Comparison of ENCODE assay signal across 8 cellular contexts in the genomic region with DNA sequence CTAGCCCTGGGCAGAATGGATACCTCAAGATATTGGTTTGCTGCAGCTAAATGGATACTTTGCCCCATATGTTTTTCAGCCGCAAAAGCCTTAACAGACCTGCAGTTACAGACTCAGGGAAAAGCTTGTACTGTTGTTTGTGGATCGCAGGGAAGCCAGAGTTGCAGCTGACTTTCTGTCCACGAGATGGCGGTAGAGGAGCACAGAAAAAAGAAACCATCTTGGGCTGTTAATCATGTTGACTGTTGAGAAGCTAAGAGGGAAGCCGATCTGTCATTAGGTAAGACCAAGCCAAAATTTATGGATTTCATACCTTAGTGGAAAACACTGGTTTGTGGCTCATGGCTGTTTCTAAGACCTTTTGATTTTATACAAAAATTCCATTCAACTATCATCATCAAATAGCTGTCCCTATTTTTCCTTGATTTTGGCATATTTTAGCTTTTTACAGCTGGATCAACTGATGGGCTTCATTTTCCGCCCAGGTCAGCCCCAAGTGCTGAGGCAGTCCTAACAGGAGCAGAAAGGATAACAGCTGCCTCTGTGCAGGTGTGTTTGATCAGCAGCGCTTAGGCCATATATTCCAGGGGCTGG.
A peak's percentile ranks its signal among the peaks of the same experiment; 100 is the strongest.
DNase-seq lines count a peak whose midpoint lies in the region; ATAC-seq and TF ChIP-seq lines count a peak whose summit lies in the region.

No MANE protein-coding gene starts in this region.

- no peaks in the 10 kb centered on the region for H3K27me3 ChIP-seq in liver (ENCODE audit: control insufficient read depth in 4 of 4, insufficient read depth in 4 of 4, low read length in 3 of 4)

- H3K9me3 ChIP-seq in liver (ENCODE audit: control insufficient read depth in 4 of 4, low read length in 3 of 4), result no peaks in the 10 kb centered on the region

- WGBS in liver, result 26% methylated on average over 7 of the region's 7 CpGs

- H3K9ac ChIP-seq in liver (ENCODE audit: low read depth in 1 of 2, low read length in 2 of 2), result no peak overlapping the region

- peak; percentile 98 for TF ChIP-seq CTCF in choroid plexus epithelial cell (conservative IDR thresholded peaks at IDR 0.05; ENCODE audit: low read depth, low read length)
- peak; percentile 98 for TF ChIP-seq CTCF in liver (IDR thresholded peaks at IDR 0.05; ENCODE audit: low read depth, low read length, missing input control)

- peak; percentile 98 for TF ChIP-seq RAD21 in liver (IDR thresholded peaks at IDR 0.05)

- H3K4me3 ChIP-seq in choroid plexus epithelial cell (ENCODE audit: low read depth, low read length), result no peak overlapping the region
- H3K4me3 ChIP-seq in liver (ENCODE audit: low read depth in 1 of 3, low read length in 3 of 3), result no peak overlapping the region

- H3K36me3 ChIP-seq in liver (ENCODE audit: control insufficient read depth in 4 of 4, insufficient read depth in 3 of 4, low read depth in 1 of 4, low read length in 3 of 4), result no peaks in the 10 kb centered on the region

- peaks cover 0 to 8% (median 5%) of the 10 kb centered on the region in 4 donors for H3K4me1 ChIP-seq in liver (ENCODE audit: control insufficient read depth in 4 of 4, insufficient read depth in 4 of 4, low read length in 3 of 4)

- no peak overlapping the region for H3K27ac ChIP-seq in liver (ENCODE audit: low read depth in 1 of 2, low read length in 2 of 2)

- ATAC-seq in GM18858 (IDR thresholded peaks at IDR 0.05; ENCODE audit: unreplicated experiment), result peak; percentile 47
- peak; percentile 45 for ATAC-seq in HG03342 (IDR thresholded peaks at IDR 0.05; ENCODE audit: unreplicated experiment)

- DNase-seq in AG08395 (ENCODE audit: low spot score) (peak; percentile 60), NCI-H460 (ENCODE audit: extremely low read depth, low read depth) (peak; percentile 77), choroid plexus epithelial cell (ENCODE audit: low read depth) (peak; percentile 88)
- DNase-seq in activated CD4-positive, alpha-beta T cell treated with anti-CD3 and anti-CD28 coated beads for 24 hours (ENCODE audit: low read depth in 2 of 2), result peak; percentile 65 to 70
- DNase-seq in stimulated activated CD4-positive, alpha-beta T cell treated with anti-CD3 and anti-CD28 coated beads, TNF-alpha, amount 100 ng/mL, for 4 hours (ENCODE audit: low read depth in 3 of 3), result peak; percentile 35 to 58 (median 54)

TF ChIP-seq in liver, 16 proteins besides CTCF, POLR2A, EP300 and RAD21:
- TF ChIP-seq FOXA2 (IDR thresholded peaks at IDR 0.05) (peak; percentile 54), YY1 (IDR thresholded peaks at IDR 0.05) (peak; percentile 31), HNF4A (conservative IDR thresholded peaks at IDR 0.05) (no peak), FOXA1 (IDR thresholded peaks at IDR 0.05) (peak; percentile 49), RXRA (IDR thresholded peaks at IDR 0.05) (peak in 1 of 2 donors; percentile 15)
TF ChIP-seq in liver: peak in this region for 4.
